In the genomic region with DNA sequence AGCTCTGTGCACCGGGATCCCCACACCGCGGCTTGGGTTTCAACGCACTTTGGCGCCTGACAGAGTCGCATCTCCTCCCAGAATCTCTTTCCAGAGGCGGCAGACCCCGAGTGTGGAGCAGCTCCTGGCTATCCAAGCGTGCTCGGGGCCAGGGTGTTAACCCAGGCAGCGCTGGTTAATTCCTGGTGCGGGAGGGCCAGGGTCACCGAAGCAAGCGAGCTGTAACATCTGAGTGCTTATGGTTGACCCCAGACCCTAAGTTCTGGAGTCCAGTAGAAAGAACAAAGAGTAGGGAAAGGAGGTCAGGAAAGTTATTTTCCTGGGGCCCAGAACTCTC, we compare ENCODE assay signal across 1 cellular context.
TF ChIP-seq lines count a peak whose summit lies in the region.

No MANE protein-coding gene starts in this region.

TF ChIP-seq in HepG2, 621 proteins besides CTCF, POLR2A, EP300 and RAD21 (continued from another document and continues in another):
- TF ChIP-seq ELF3 (CRISPR knock-in tag; IDR thresholded peaks at IDR 0.05) (no peak), ZNF446 (CRISPR knock-in tag; IDR thresholded peaks at IDR 0.05) (0 out of 2 replicates have a peak, but pooled peaks have one; percentile 30), LCORL (IDR thresholded peaks at IDR 0.05) (no peak), LCORL (CRISPR knock-in tag; IDR thresholded peaks at IDR 0.05) (no peak; the same call in 1 of the 2 replicates), ZNF546 (CRISPR knock-in tag; conservative IDR thresholded peaks at IDR 0.05) (no peak), PAWR (CRISPR knock-in tag; IDR thresholded peaks at IDR 0.05; ENCODE audit: borderline replicate concordance) (no peak), TEAD3 (CRISPR knock-in tag; optimal IDR thresholded peaks at IDR 0.05; ENCODE audit: borderline replicate concordance) (no peak), KLF12 (CRISPR knock-in tag; IDR thresholded peaks at IDR 0.05; ENCODE audit: borderline replicate concordance) (no peak), MYPOP (CRISPR knock-in tag; IDR thresholded peaks at IDR 0.05) (no peak), SOX6 (IDR thresholded peaks at IDR 0.05) (no peak), SOX6 (CRISPR knock-in tag; IDR thresholded peaks at IDR 0.05) (0 out of 2 replicates have a peak, but pooled peaks have one; percentile 33), DMAP1 (CRISPR knock-in tag; IDR thresholded peaks at IDR 0.05) (no peak), ZNF773 (CRISPR knock-in tag; IDR thresholded peaks at IDR 0.05; ENCODE audit: borderline replicate concordance) (no peak), ZNF431 (CRISPR knock-in tag; IDR thresholded peaks at IDR 0.05; ENCODE audit: borderline replicate concordance, low read depth) (0 out of 2 replicates have a peak, but pooled peaks have one; percentile 33), FOXC1 (CRISPR knock-in tag; IDR thresholded peaks at IDR 0.05; ENCODE audit: borderline replicate concordance) (no peak), MAFG (CRISPR knock-in tag; IDR thresholded peaks at IDR 0.05) (no peak), ZNF614 (CRISPR knock-in tag; IDR thresholded peaks at IDR 0.05; ENCODE audit: borderline replicate concordance) (no peak), FOSL2 (CRISPR knock-in tag; IDR thresholded peaks at IDR 0.05) (no peak), ZBTB14 (CRISPR knock-in tag; IDR thresholded peaks at IDR 0.05) (no peak), DR1 (CRISPR knock-in tag; IDR thresholded peaks at IDR 0.05) (no peak), XRCC5 (optimal IDR thresholded peaks at IDR 0.05; ENCODE audit: low read length) (no peak), RNF2 (conservative IDR thresholded peaks at IDR 0.05; ENCODE audit: low read depth) (0 out of 2 replicates have a peak, but pooled peaks have one; percentile 19), ZNF512B (CRISPR knock-in tag; IDR thresholded peaks at IDR 0.05; ENCODE audit: borderline replicate concordance) (no peak), ATAD3A (CRISPR knock-in tag; IDR thresholded peaks at IDR 0.05) (no peak), KLF13 (CRISPR knock-in tag; IDR thresholded peaks at IDR 0.05) (no peak), STAT5B (CRISPR knock-in tag; IDR thresholded peaks at IDR 0.05) (no peak), ZNF18 (CRISPR knock-in tag; IDR thresholded peaks at IDR 0.05; ENCODE audit: insufficient replicate concordance) (no peak), RFXANK (CRISPR knock-in tag; IDR thresholded peaks at IDR 0.05) (no peak), NAIF1 (CRISPR knock-in tag; IDR thresholded peaks at IDR 0.05; ENCODE audit: borderline replicate concordance) (no peak)
- TF ChIP-seq, protein P1, sequence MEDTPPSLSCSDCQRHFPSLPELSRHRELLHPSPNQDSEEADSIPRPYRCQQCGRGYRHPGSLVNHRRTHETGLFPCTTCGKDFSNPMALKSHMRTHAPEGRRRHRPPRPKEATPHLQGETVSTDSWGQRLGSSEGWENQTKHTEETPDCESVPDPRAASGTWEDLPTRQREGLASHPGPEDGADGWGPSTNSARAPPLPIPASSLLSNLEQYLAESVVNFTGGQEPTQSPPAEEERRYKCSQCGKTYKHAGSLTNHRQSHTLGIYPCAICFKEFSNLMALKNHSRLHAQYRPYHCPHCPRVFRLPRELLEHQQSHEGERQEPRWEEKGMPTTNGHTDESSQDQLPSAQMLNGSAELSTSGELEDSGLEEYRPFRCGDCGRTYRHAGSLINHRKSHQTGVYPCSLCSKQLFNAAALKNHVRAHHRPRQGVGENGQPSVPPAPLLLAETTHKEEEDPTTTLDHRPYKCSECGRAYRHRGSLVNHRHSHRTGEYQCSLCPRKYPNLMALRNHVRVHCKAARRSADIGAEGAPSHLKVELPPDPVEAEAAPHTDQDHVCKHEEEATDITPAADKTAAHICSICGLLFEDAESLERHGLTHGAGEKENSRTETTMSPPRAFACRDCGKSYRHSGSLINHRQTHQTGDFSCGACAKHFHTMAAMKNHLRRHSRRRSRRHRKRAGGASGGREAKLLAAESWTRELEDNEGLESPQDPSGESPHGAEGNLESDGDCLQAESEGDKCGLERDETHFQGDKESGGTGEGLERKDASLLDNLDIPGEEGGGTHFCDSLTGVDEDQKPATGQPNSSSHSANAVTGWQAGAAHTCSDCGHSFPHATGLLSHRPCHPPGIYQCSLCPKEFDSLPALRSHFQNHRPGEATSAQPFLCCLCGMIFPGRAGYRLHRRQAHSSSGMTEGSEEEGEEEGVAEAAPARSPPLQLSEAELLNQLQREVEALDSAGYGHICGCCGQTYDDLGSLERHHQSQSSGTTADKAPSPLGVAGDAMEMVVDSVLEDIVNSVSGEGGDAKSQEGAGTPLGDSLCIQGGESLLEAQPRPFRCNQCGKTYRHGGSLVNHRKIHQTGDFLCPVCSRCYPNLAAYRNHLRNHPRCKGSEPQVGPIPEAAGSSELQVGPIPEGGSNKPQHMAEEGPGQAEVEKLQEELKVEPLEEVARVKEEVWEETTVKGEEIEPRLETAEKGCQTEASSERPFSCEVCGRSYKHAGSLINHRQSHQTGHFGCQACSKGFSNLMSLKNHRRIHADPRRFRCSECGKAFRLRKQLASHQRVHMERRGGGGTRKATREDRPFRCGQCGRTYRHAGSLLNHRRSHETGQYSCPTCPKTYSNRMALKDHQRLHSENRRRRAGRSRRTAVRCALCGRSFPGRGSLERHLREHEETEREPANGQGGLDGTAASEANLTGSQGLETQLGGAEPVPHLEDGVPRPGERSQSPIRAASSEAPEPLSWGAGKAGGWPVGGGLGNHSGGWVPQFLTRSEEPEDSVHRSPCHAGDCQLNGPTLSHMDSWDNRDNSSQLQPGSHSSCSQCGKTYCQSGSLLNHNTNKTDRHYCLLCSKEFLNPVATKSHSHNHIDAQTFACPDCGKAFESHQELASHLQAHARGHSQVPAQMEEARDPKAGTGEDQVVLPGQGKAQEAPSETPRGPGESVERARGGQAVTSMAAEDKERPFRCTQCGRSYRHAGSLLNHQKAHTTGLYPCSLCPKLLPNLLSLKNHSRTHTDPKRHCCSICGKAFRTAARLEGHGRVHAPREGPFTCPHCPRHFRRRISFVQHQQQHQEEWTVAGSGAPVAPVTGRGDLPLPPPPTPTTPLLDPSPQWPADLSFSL (CRISPR knock-in tag; IDR thresholded peaks at IDR 0.05), result no peak
- TF ChIP-seq, protein P2, sequence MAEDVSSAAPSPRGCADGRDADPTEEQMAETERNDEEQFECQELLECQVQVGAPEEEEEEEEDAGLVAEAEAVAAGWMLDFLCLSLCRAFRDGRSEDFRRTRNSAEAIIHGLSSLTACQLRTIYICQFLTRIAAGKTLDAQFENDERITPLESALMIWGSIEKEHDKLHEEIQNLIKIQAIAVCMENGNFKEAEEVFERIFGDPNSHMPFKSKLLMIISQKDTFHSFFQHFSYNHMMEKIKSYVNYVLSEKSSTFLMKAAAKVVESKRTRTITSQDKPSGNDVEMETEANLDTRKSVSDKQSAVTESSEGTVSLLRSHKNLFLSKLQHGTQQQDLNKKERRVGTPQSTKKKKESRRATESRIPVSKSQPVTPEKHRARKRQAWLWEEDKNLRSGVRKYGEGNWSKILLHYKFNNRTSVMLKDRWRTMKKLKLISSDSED (CRISPR knock-in tag; IDR thresholded peaks at IDR 0.05), result no peak
- TF ChIP-seq, protein P3, sequence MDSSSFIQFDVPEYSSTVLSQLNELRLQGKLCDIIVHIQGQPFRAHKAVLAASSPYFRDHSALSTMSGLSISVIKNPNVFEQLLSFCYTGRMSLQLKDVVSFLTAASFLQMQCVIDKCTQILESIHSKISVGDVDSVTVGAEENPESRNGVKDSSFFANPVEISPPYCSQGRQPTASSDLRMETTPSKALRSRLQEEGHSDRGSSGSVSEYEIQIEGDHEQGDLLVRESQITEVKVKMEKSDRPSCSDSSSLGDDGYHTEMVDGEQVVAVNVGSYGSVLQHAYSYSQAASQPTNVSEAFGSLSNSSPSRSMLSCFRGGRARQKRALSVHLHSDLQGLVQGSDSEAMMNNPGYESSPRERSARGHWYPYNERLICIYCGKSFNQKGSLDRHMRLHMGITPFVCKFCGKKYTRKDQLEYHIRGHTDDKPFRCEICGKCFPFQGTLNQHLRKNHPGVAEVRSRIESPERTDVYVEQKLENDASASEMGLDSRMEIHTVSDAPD (CRISPR knock-in tag; IDR thresholded peaks at IDR 0.05), result no peak
